In the genomic region with DNA sequence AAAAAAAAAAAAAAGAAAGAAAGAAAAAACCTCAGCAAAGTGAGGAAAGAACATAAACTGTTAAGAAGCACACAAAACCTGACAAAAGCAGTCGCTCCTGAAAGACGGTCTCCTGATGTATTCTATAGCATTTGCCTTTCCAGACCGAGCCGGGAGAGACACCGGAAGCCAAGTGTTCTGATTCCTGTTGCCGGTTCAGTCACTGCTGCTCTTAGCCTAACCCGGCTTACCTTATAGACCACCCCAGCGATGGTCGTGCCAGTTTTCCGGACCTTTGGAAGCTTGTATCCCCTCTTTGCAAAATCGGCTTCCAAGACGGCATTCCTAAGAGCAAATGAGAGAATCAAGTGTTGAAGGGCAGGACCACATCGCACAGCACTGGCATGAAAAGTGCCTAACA, we compare ENCODE assay signal across 8 cellular contexts. TPM values are rescaled to one million over a fixed set of nuclear protein-coding genes. Genes with fewer than 3 reads are reported as not detected.
DNase-seq lines count a peak whose midpoint lies in the region; ATAC-seq lines count a peak whose summit lies in the region.

No MANE protein-coding gene starts in this region.

- DNase-seq in NCI-H82 (lab: John Stamatoyannopoulos, UW): peak; percentile 17
- DNase-seq in NCI-H82 treated with DMSO at 0.1 percent for 48 hours (lab: John Stamatoyannopoulos, UW; ENCODE audit: unreplicated experiment): no peak
- DNase-seq in activated CD4-positive, alpha-beta memory T cell treated with anti-CD3 and anti-CD28 coated beads, Interleukin-2, amount 10 ng/mL, durations not matched to agents 7 days and 5 days: no peak
- no peak for DNase-seq in stimulated activated naive CD8-positive, alpha-beta T cell treated with anti-CD3 and anti-CD28 coated beads, Interleukin-15, amount 100 ng/mL, for 72 hours
- no peak for DNase-seq in NCI-H2107 (lab: John Stamatoyannopoulos, UW)
- DNase-seq in GF-D8 (lab: John Stamatoyannopoulos, UW): no peak
- DNase-seq in AG08395 (ENCODE audit: low spot score): no peak

- H3K4me1 Mint-ChIP-seq in activated CD4-positive, alpha-beta memory T cell treated with anti-CD3 and anti-CD28 coated beads, Interleukin-2, amount 10 ng/mL, durations not matched to agents 7 days and 5 days: peaks cover 45% of the 10 kb centered on the region
- H3K4me1 Mint-ChIP-seq in stimulated activated naive CD8-positive, alpha-beta T cell treated with anti-CD3 and anti-CD28 coated beads, Interleukin-15, amount 100 ng/mL, for 72 hours: peaks cover 35% of the 10 kb centered on the region

- CTCF ChIA-PET in activated CD4-positive, alpha-beta memory T cell treated with anti-CD3 and anti-CD28 coated beads, Interleukin-2, amount 10 ng/mL, durations not matched to agents 7 days and 5 days (lab: Charles Lee): interaction anchor here (0.5 to 2.1 kb wide), 3 partner anchors 17 to 232 kb away, joined by 3 to 10 read pairs (median 3); no protein-coding TSS in a partner anchor

- H3K4me1 ChIP-seq in iPS-18a (ENCODE audit: control insufficient read depth, low read depth, low read length): peaks cover 5% of the 10 kb centered on the region

- POLR2A ChIA-PET in activated CD4-positive, alpha-beta memory T cell treated with anti-CD3 and anti-CD28 coated beads, Interleukin-2, amount 10 ng/mL, durations not matched to agents 7 days and 5 days (lab: Charles Lee): interaction anchor here (0.7 to 1.1 kb wide), 4 partner anchors 20 to 827 kb away, joined by 3 to 4 read pairs (median 4); a partner anchor contains a TSS

- H3K27ac ChIP-seq in iPS-18a (ENCODE audit: low read length): peak overlapping the region; percentile 34

- H3K4me3 ChIP-seq in iPS-18a (ENCODE audit: low read length): peak overlapping the region; percentile 79

- peak overlapping the region; percentile 82 for H3K27ac Mint-ChIP-seq in activated CD4-positive, alpha-beta memory T cell treated with anti-CD3 and anti-CD28 coated beads, Interleukin-2, amount 10 ng/mL, durations not matched to agents 7 days and 5 days
- peak overlapping the region; percentile 99 to 100 for H3K27ac Mint-ChIP-seq in stimulated activated naive CD8-positive, alpha-beta T cell treated with anti-CD3 and anti-CD28 coated beads, Interleukin-15, amount 100 ng/mL, for 72 hours

- ATAC-seq in stimulated activated naive CD8-positive, alpha-beta T cell treated with anti-CD3 and anti-CD28 coated beads, Interleukin-15, amount 100 ng/mL, for 72 hours: no peak

- H3K4me3 Mint-ChIP-seq in activated CD4-positive, alpha-beta memory T cell treated with anti-CD3 and anti-CD28 coated beads, Interleukin-2, amount 10 ng/mL, durations not matched to agents 7 days and 5 days: peak overlapping the region; percentile 95
- peak overlapping the region; percentile 96 to 99 for H3K4me3 Mint-ChIP-seq in stimulated activated naive CD8-positive, alpha-beta T cell treated with anti-CD3 and anti-CD28 coated beads, Interleukin-15, amount 100 ng/mL, for 72 hours

- peaks cover 38% of the 10 kb centered on the region for H3K36me3 ChIP-seq in iPS-18a (ENCODE audit: control insufficient read depth, low read depth, low read length)

- peaks cover 3% of the 10 kb centered on the region for H3K9me3 Mint-ChIP-seq in activated CD4-positive, alpha-beta memory T cell treated with anti-CD3 and anti-CD28 coated beads, Interleukin-2, amount 10 ng/mL, durations not matched to agents 7 days and 5 days
- H3K9me3 Mint-ChIP-seq in stimulated activated naive CD8-positive, alpha-beta T cell treated with anti-CD3 and anti-CD28 coated beads, Interleukin-15, amount 100 ng/mL, for 72 hours: peaks cover 0 to 3% of the 10 kb centered on the region in 2 donors

- peaks cover 46% of the 10 kb centered on the region for H3K36me3 Mint-ChIP-seq in activated CD4-positive, alpha-beta memory T cell treated with anti-CD3 and anti-CD28 coated beads, Interleukin-2, amount 10 ng/mL, durations not matched to agents 7 days and 5 days (ENCODE audit: low read depth)

- no peaks in the 10 kb centered on the region for H3K27me3 Mint-ChIP-seq in activated CD4-positive, alpha-beta memory T cell treated with anti-CD3 and anti-CD28 coated beads, Interleukin-2, amount 10 ng/mL, durations not matched to agents 7 days and 5 days
- no peaks in the 10 kb centered on the region for H3K27me3 Mint-ChIP-seq in stimulated activated naive CD8-positive, alpha-beta T cell treated with anti-CD3 and anti-CD28 coated beads, Interleukin-15, amount 100 ng/mL, for 72 hours

- peak overlapping the region; percentile 80 for H3K9ac ChIP-seq in iPS-18a (ENCODE audit: low read length)

- no peaks in the 10 kb centered on the region for H3K27me3 ChIP-seq in iPS-18a (ENCODE audit: control insufficient read depth, insufficient read depth, low read length)

- H3K9me3 ChIP-seq in iPS-18a (ENCODE audit: control insufficient read depth, low read depth, low read length): no peaks in the 10 kb centered on the region

RNA-seq across cellular contexts. Expression of a gene that starts 0.6 kb away (rescaled TPM):
- 100 to 1,000 TPM; 113 to 120 TPM for total RNA-seq in activated CD4-positive, alpha-beta memory T cell treated with anti-CD3 and anti-CD28 coated beads, Interleukin-2, amount 10 ng/mL, durations not matched to agents 7 days and 5 days

RNA-seq across cellular contexts. Expression of a gene that starts 35.6 kb away (rescaled TPM):
- not detected for total RNA-seq in activated CD4-positive, alpha-beta memory T cell treated with anti-CD3 and anti-CD28 coated beads, Interleukin-2, amount 10 ng/mL, durations not matched to agents 7 days and 5 days
